ENCODE assay signal across 8 cellular contexts in the genomic region with DNA sequence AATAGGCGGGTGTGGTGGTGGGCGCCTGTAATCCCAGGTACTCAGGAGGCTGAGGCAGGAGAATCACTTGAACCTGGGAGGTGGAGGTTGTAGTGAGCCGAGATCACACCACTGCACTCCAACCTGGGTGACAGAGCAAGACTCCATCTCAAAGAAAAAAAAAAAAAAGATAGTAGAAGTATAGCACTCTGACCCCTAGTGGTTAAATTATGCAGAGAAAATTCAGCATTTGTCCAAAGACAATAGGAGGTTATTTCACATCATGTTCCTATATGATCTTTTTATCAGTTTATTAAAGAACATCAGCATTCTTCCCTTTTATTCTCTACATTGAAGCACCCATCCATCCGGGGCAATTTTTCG. TPM values are rescaled to one million over a fixed set of nuclear protein-coding genes. Genes with fewer than 3 reads are reported as not detected.
DNase-seq lines count a peak whose midpoint lies in the region; ATAC-seq and TF ChIP-seq lines count a peak whose summit lies in the region.
"Not testable (repeated sequence)": the region's sequence is repeated elsewhere in the genome, so short reads cannot be mapped to it uniquely, and the experiment has no call there.

No MANE protein-coding gene starts in this region.

- not testable (repeated sequence) for H3K27me3 Mint-ChIP-seq in H9 (ENCODE audit: low read depth); activated naive CD8-positive, alpha-beta T cell treated with anti-CD3 and anti-CD28 coated beads, Interleukin-2, amount 50 U/mL, for 24 hours; naive thymus-derived CD8-positive, alpha-beta T cell

- not testable (repeated sequence) for H4K20me1 ChIP-seq in H9 (ENCODE audit: control insufficient read depth, insufficient read depth, insufficient read length)

- intact Hi-C loops in aorta (cut with DNase I), result loop anchor here (1.0 to 2.0 kb wide), 2 partner anchors 128 to 238 kb away; partner anchors contain the start of gene E2F3 (in 1 of the 2)

- not testable (repeated sequence) for H3K14ac ChIP-seq in H9 (ENCODE audit: insufficient read depth, low read length)

- not testable (repeated sequence) for H3K18ac ChIP-seq in H9 (ENCODE audit: insufficient read length, low read depth, low read length)

- not testable (repeated sequence) for H3K4me3 ChIP-seq in Peyer's patch; gastroesophageal sphincter; aorta (ENCODE audit: low read length in 2 of 2)

- not testable (repeated sequence) for H3K56ac ChIP-seq in H9 (ENCODE audit: insufficient read length, low read depth, low read length)

- POLR2A ChIA-PET in naive thymus-derived CD8-positive, alpha-beta T cell (lab: Charles Lee), result interaction anchor here (0.7 kb wide), 1 partner anchor 125 kb away, joined by 3 read pairs; no protein-coding TSS in a partner anchor

- not testable (repeated sequence) for H3K27ac ChIP-seq in H9 (ENCODE audit: insufficient read length, low read depth, low read length); Peyer's patch; gastroesophageal sphincter; aorta (ENCODE audit: low read depth in 1 of 2, low read length in 2 of 2)

- not testable (repeated sequence) for TF ChIP-seq POLR2A in Peyer's patch (IDR thresholded peaks at IDR 0.05); gastroesophageal sphincter (IDR thresholded peaks at IDR 0.05)

- not testable (repeated sequence) for H3K79me1 ChIP-seq in H9 (ENCODE audit: insufficient read depth, low read depth, low read length, poor library complexity, severe bottlenecking)

- not testable (repeated sequence) for TF ChIP-seq EP300 in gastroesophageal sphincter (IDR thresholded peaks at IDR 0.05)

- H2AFZ ChIP-seq in H9 (ENCODE audit: low read length), result not testable (repeated sequence)

- not testable (repeated sequence) for H4K8ac ChIP-seq in H9 (replicated peaks; ENCODE audit: insufficient read length, low read depth, low read length)

- not testable (repeated sequence) for H3K4me2 ChIP-seq in H9 (ENCODE audit: insufficient read depth, insufficient read length, low read length)

- H3K23me2 ChIP-seq in H9 (ENCODE audit: insufficient read length, low read depth, low read length, poor library complexity, severe bottlenecking), result not testable (repeated sequence)

- H3K4me1 Mint-ChIP-seq in H9, result peaks cover 18% of the 10 kb centered on the region in 2 experiments
- peaks cover 14% of the 10 kb centered on the region for H3K4me1 Mint-ChIP-seq in activated naive CD8-positive, alpha-beta T cell treated with anti-CD3 and anti-CD28 coated beads, Interleukin-2, amount 50 U/mL, for 24 hours
- H3K4me1 Mint-ChIP-seq in naive thymus-derived CD8-positive, alpha-beta T cell, result not testable (repeated sequence)

- not testable (repeated sequence) for H3K4me3 Mint-ChIP-seq in H9; activated naive CD8-positive, alpha-beta T cell treated with anti-CD3 and anti-CD28 coated beads, Interleukin-2, amount 50 U/mL, for 24 hours
- H3K4me3 Mint-ChIP-seq in naive thymus-derived CD8-positive, alpha-beta T cell, result peak overlapping the region in 5 of 10 donors; percentile 22 to 61 (median 39)

- H3K4me1 ChIP-seq in H9 (ENCODE audit: insufficient read depth, low read length); Peyer's patch; aorta (ENCODE audit: control insufficient read depth in 1 of 2, insufficient read depth in 2 of 2, low read length in 2 of 2): not testable (repeated sequence)
- peaks cover 0 to 10% (median 0%) of the 10 kb centered on the region in 3 donors for H3K4me1 ChIP-seq in gastroesophageal sphincter

- H2BK20ac ChIP-seq in H9 (ENCODE audit: low read depth, low read length, poor library complexity, severe bottlenecking), result not testable (repeated sequence)

- not testable (repeated sequence) for H4K91ac ChIP-seq in H9 (ENCODE audit: insufficient read length, low read depth, low read length)

- not testable (repeated sequence) for H2AK5ac ChIP-seq in H9 (ENCODE audit: insufficient read length, low read length)

- not testable (repeated sequence) for H2BK5ac ChIP-seq in H9 (ENCODE audit: insufficient read length, low read length)

- H2BK12ac ChIP-seq in H9 (ENCODE audit: insufficient read length, low read depth, low read length), result not testable (repeated sequence)

- no CpG with 5 or more reads among the region's 5 CpGs for WGBS in H9 (ENCODE audit: extremely low coverage, insufficient read length, low lambda C conversion rate)
- WGBS in gastroesophageal sphincter (ENCODE audit: low coverage in 1 of 2), 2 donors, result 25 to 52% methylated on average over 2 to 5 of the region's 5 CpGs
- WGBS in aorta, 2 donors, result 21 to 38% methylated on average over 4 to 5 of the region's 5 CpGs

- not testable (repeated sequence) for H2BK120ac ChIP-seq in H9 (ENCODE audit: low read depth, low read length, poor library complexity, severe bottlenecking)

- not testable (repeated sequence) for H3K36me3 Mint-ChIP-seq in H9 (ENCODE audit: insufficient read depth in 1 of 3, low read depth in 3 of 3); activated naive CD8-positive, alpha-beta T cell treated with anti-CD3 and anti-CD28 coated beads, Interleukin-2, amount 50 U/mL, for 24 hours (ENCODE audit: low read depth); naive thymus-derived CD8-positive, alpha-beta T cell

- not testable (repeated sequence) for H3K79me2 ChIP-seq in H9 (ENCODE audit: insufficient read depth, low read length)

- H3K27me3 ChIP-seq in H9 (ENCODE audit: insufficient read depth, low read length); Peyer's patch; gastroesophageal sphincter; aorta (ENCODE audit: control insufficient read depth in 1 of 2, insufficient read depth in 2 of 2, low read length in 1 of 2): not testable (repeated sequence)

- H3T11ph ChIP-seq in H9 (ENCODE audit: low read length), result not testable (repeated sequence)

- ATAC-seq in activated naive CD8-positive, alpha-beta T cell treated with anti-CD3 and anti-CD28 coated beads, Interleukin-2, amount 50 U/mL, for 24 hours, result peak; percentile 56
- not testable (repeated sequence) for ATAC-seq in gastroesophageal sphincter
- peak; percentile 77 to 81 for ATAC-seq in naive thymus-derived CD8-positive, alpha-beta T cell
- peak; percentile 80 for ATAC-seq in aorta (ENCODE audit: low FRiP score)

- TF ChIP-seq CTCF in H9 (conservative IDR thresholded peaks at IDR 0.05) (peak; percentile 67), Peyer's patch (IDR thresholded peaks at IDR 0.05) (peak; percentile 54 to 72 (median 68)), gastroesophageal sphincter (IDR thresholded peaks at IDR 0.05) (peak; percentile 49 to 64 (median 60))

- H2BK15ac ChIP-seq in H9 (ENCODE audit: low read depth, low read length), result not testable (repeated sequence)

- H3K9me3 Mint-ChIP-seq in H9; activated naive CD8-positive, alpha-beta T cell treated with anti-CD3 and anti-CD28 coated beads, Interleukin-2, amount 50 U/mL, for 24 hours; naive thymus-derived CD8-positive, alpha-beta T cell: not testable (repeated sequence)

- DNase-seq in EL (peak; percentile 54), NCI-H1092 (lab: John Stamatoyannopoulos, UW) (peak; percentile 59)
- not testable (repeated sequence) for DNase-seq in H9; Peyer's patch; activated naive CD8-positive, alpha-beta T cell treated with anti-CD3 and anti-CD28 coated beads, Interleukin-2, amount 50 U/mL, for 24 hours; aorta
- peak in 4 of 10 donors; percentile 6 to 65 (median 62) for DNase-seq in naive thymus-derived CD8-positive, alpha-beta T cell

- not testable (repeated sequence) for H4K5ac ChIP-seq in H9 (ENCODE audit: insufficient read length, low read depth, low read length)

- not testable (repeated sequence) for H3K9me3 ChIP-seq in H9 (ENCODE audit: control insufficient read depth, low read depth, low read length); Peyer's patch; gastroesophageal sphincter; aorta (ENCODE audit: control insufficient read depth, low read length)

- H3K9ac ChIP-seq in H9 (ENCODE audit: extremely low read depth, insufficient read length, low read length), result not testable (repeated sequence)

- H3K4ac ChIP-seq in H9 (ENCODE audit: low read depth, low read length), result not testable (repeated sequence)

- H3K23ac ChIP-seq in H9 (ENCODE audit: insufficient read length, low read depth, low read length), result not testable (repeated sequence)

- H3K36me3 ChIP-seq in Peyer's patch; gastroesophageal sphincter; aorta (ENCODE audit: control insufficient read depth in 1 of 2, insufficient read depth in 2 of 2, low read length in 1 of 2): not testable (repeated sequence)

- H3K27ac Mint-ChIP-seq in H9; activated naive CD8-positive, alpha-beta T cell treated with anti-CD3 and anti-CD28 coated beads, Interleukin-2, amount 50 U/mL, for 24 hours: not testable (repeated sequence)
- H3K27ac Mint-ChIP-seq in naive thymus-derived CD8-positive, alpha-beta T cell, result peak overlapping the region in 4 of 10 donors; percentile 31 to 75 (median 52)

RNA-seq across cellular contexts. Expression of gene CDKAL1, which starts 5.2 kb away (rescaled TPM):
- total RNA-seq in H9 (2021) (21.6 and 23.0 TPM in 2 replicates), Peyer's patch (10 to 100 TPM; 10.3 to 31.4 (median 11.6) TPM), gastroesophageal sphincter (10 to 100 TPM; 10.9 to 17.9 (median 15.0) TPM), aorta (10 to 100 TPM; 15.3 to 21.7 TPM)
- total RNA-seq in naive thymus-derived CD8-positive, alpha-beta T cell, result 10 to 100 TPM; 21.5 to 21.9 TPM
- polyA plus RNA-seq in naive thymus-derived CD8-positive, alpha-beta T cell, result 10 to 100 TPM; 29.1 to 36.7 (median 31.6) TPM
- polyA plus RNA-seq in aorta, result 1 to 10 TPM; 3.0 to 3.4 TPM
